Comparison of ENCODE assay signal across 1 cellular context in genomic region chr16:2955438-2955778, GRCh38.
TF ChIP-seq lines count a peak whose summit lies in the region.

No MANE protein-coding gene starts in this region.

TF ChIP-seq in WTC11, 78 proteins besides CTCF, POLR2A, EP300 and RAD21:
- TF ChIP-seq TP53 (CRISPR knock-in tag; IDR thresholded peaks at IDR 0.05): 0 out of 2 replicates have a peak, but pooled peaks have one; percentile 41
- no peak for TF ChIP-seq NR3C1 (CRISPR knock-in tag; conservative IDR thresholded peaks at IDR 0.05; ENCODE audit: low read depth)
- no peak for TF ChIP-seq ETV6 (CRISPR knock-in tag; IDR thresholded peaks at IDR 0.05)
TF ChIP-seq in WTC11: peak in this region for 1.
